ENCODE assay signal across 28 cellular contexts in genomic region chr1:90162216-90162615, GRCh38.
"Had no signal": no experiment of that assay in that cellular context is flagged by ENCODE, and none has a peak within 500 bp of the region (broad histone marks: within the 10 kb centered on the region; RNA-seq: fewer than 3 reads in every experiment).

No MANE protein-coding gene starts in this region.

- H3K4me3 ChIP-seq: body of pancreas, K562, Peyer's patch, SJCRH30, SK-N-MC had no signal

- H3K4me1 Mint-ChIP-seq: activated CD4-positive, alpha-beta T cell treated with anti-CD3 and anti-CD28 coated beads, Interleukin-2, amount 10 ng/mL, durations not matched to agents 24 days and 14 days; activated naive CD4-positive, alpha-beta T cell treated with anti-CD3 and anti-CD28 coated beads, Interleukin-2, amount 50 U/mL, for 24 hours; activated T-helper 17 cell treated with anti-CD3 and anti-CD28 coated beads, Interleukin-2, amount 50 U/mL, for 72 hours had no signal

- DNase-seq: activated CD4-positive, alpha-beta T cell treated with anti-CD3 and anti-CD28 coated beads, Interleukin-2, amount 10 ng/mL, durations not matched to agents 24 days and 14 days; activated CD4-positive, alpha-beta T cell treated with anti-CD3 and anti-CD28 coated beads, Interleukin-2, amount 50 U/mL, for 4 hours; activated CD8-positive, alpha-beta T cell treated with anti-CD3 and anti-CD28 coated beads for 36 hours; activated effector memory CD4-positive, alpha-beta T cell treated with anti-CD3 and anti-CD28 coated beads, Interleukin-2, amount 50 U/mL, for 16 hours; activated naive CD4-positive, alpha-beta T cell; activated naive CD8-positive, alpha-beta T cell treated with anti-CD3 and anti-CD28 coated beads, Interleukin-2, amount 10 ng/mL, durations not matched to agents 7 days and 5 days; activated T-cell treated with anti-CD3 and anti-CD28 coated beads, Interleukin-2, amount 50 U/mL, for 1 hour; activated T-cell treated with anti-CD3 and anti-CD28 coated beads, Interleukin-2, amount 50 U/mL, for 72 hours; body of pancreas; central memory CD4-positive, alpha-beta T cell; IMR-90; NCI-H1105 treated with DMSO at 0.1 percent for 48 hours; NCI-H1436; NCI-H1694; NCI-H2029; NCI-H345; NCI-H524 treated with DMSO at 0.1 percent for 48 hours; NK-92 treated with Interleukin-12 subunit alpha and Interleukin-12 subunit beta, amount 100 ng/mL, for 24 hours; PC-3; Peyer's patch; SHP77; SJCRH30 had no signal

- H3K4me3 Mint-ChIP-seq: activated CD4-positive, alpha-beta T cell treated with anti-CD3 and anti-CD28 coated beads, Interleukin-2, amount 10 ng/mL, durations not matched to agents 24 days and 14 days; activated CD8-positive, alpha-beta T cell treated with anti-CD3 and anti-CD28 coated beads for 36 hours; activated naive CD4-positive, alpha-beta T cell treated with anti-CD3 and anti-CD28 coated beads, Interleukin-2, amount 50 U/mL, for 24 hours; activated naive CD8-positive, alpha-beta T cell treated with anti-CD3 and anti-CD28 coated beads, Interleukin-2, amount 10 ng/mL, durations not matched to agents 7 days and 5 days; activated T-cell treated with anti-CD3 and anti-CD28 coated beads, Interleukin-2, amount 50 U/mL, for 72 hours; activated T-helper 17 cell treated with anti-CD3 and anti-CD28 coated beads, Interleukin-2, amount 50 U/mL, for 72 hours; T-helper 1 cell treated with Interleukin-12 subunit alpha and Interleukin-12 subunit beta and Interleukin-4 antibody, amounts not matched to agents 30 μg/mL and 1 μg/mL, for 36 hours; T-helper 2 cell treated with Interferon-gamma antibody and Interleukin-4, amounts not matched to agents 5 μg/mL and 100 μg/mL, for 36 hours had no signal

- H3K4me1 ChIP-seq: body of pancreas, Peyer's patch, SJCRH30 had no signal

- H3K27ac Mint-ChIP-seq: activated CD4-positive, alpha-beta T cell treated with anti-CD3 and anti-CD28 coated beads, Interleukin-2, amount 10 ng/mL, durations not matched to agents 24 days and 14 days; activated CD8-positive, alpha-beta T cell treated with anti-CD3 and anti-CD28 coated beads for 36 hours; activated naive CD4-positive, alpha-beta T cell treated with anti-CD3 and anti-CD28 coated beads, Interleukin-2, amount 50 U/mL, for 24 hours; activated naive CD8-positive, alpha-beta T cell treated with anti-CD3 and anti-CD28 coated beads, Interleukin-2, amount 10 ng/mL, durations not matched to agents 7 days and 5 days; activated T-cell treated with anti-CD3 and anti-CD28 coated beads, Interleukin-2, amount 50 U/mL, for 72 hours; activated T-helper 17 cell treated with anti-CD3 and anti-CD28 coated beads, Interleukin-2, amount 50 U/mL, for 72 hours; T-helper 1 cell treated with Interleukin-12 subunit alpha and Interleukin-12 subunit beta and Interleukin-4 antibody, amounts not matched to agents 30 μg/mL and 1 μg/mL, for 36 hours; T-helper 2 cell treated with Interferon-gamma antibody and Interleukin-4, amounts not matched to agents 5 μg/mL and 100 μg/mL, for 36 hours had no signal

- H3K27me3 ChIP-seq: body of pancreas, Peyer's patch, SJCRH30 had no signal

- ATAC-seq: activated CD8-positive, alpha-beta T cell treated with anti-CD3 and anti-CD28 coated beads for 36 hours; activated T-cell treated with anti-CD3 and anti-CD28 coated beads, Interleukin-2, amount 50 U/mL, for 72 hours; activated T-helper 17 cell treated with anti-CD3 and anti-CD28 coated beads, Interleukin-2, amount 50 U/mL, for 72 hours; body of pancreas; K562; PC-3 had no signal

- H3K27ac ChIP-seq: body of pancreas, Peyer's patch, SJCRH30, SK-N-MC had no signal

- H3K36me3 ChIP-seq: Peyer's patch, SJCRH30 had no signal

- H3K36me3 Mint-ChIP-seq: activated naive CD4-positive, alpha-beta T cell treated with anti-CD3 and anti-CD28 coated beads, Interleukin-2, amount 50 U/mL, for 24 hours; activated naive CD8-positive, alpha-beta T cell treated with anti-CD3 and anti-CD28 coated beads, Interleukin-2, amount 10 ng/mL, durations not matched to agents 7 days and 5 days had no signal

- H3K9me3 Mint-ChIP-seq: activated CD4-positive, alpha-beta T cell treated with anti-CD3 and anti-CD28 coated beads, Interleukin-2, amount 10 ng/mL, durations not matched to agents 24 days and 14 days; activated CD8-positive, alpha-beta T cell treated with anti-CD3 and anti-CD28 coated beads for 36 hours; activated naive CD4-positive, alpha-beta T cell treated with anti-CD3 and anti-CD28 coated beads, Interleukin-2, amount 50 U/mL, for 24 hours; activated T-helper 17 cell treated with anti-CD3 and anti-CD28 coated beads, Interleukin-2, amount 50 U/mL, for 72 hours; T-helper 1 cell treated with Interleukin-12 subunit alpha and Interleukin-12 subunit beta and Interleukin-4 antibody, amounts not matched to agents 30 μg/mL and 1 μg/mL, for 36 hours; T-helper 2 cell treated with Interferon-gamma antibody and Interleukin-4, amounts not matched to agents 5 μg/mL and 100 μg/mL, for 36 hours had no signal

- H3K9me3 ChIP-seq: body of pancreas, Peyer's patch, SJCRH30 had no signal
